ENCODE assay signal across 7 cellular contexts in the genomic region with DNA sequence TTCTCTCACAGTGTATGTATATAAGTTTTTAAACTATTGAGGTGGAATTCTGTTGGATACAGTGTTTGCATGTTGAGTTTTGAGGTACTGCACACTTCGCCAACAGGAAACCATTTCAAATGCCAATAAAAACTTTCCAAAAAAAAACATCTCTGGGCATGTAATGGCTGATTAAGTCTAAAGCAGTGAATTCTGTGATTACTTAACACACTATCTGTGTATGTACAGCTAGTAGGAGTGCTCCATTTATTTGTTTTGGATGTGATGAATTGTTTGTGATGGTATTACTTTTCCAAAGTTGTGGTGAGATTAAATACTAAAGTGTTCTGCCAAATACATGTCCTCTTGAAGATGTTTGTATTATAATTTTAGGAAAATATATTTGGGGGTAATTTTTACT.
"Had no signal": no experiment of that assay in that cellular context is flagged by ENCODE, and none has a peak within 500 bp of the region (broad histone marks: within the 10 kb centered on the region; RNA-seq: fewer than 3 reads in every experiment).

No MANE protein-coding gene starts in this region.

- H3K36me3 Mint-ChIP-seq: IgD-negative memory B cell had no signal

- H3K4me1 ChIP-seq: HAP-1 had no signal

- DNase-seq: GOT3, H7 had no signal

- H3K9me3 Mint-ChIP-seq: IgD-negative memory B cell had no signal

- H3K4me3 ChIP-seq: HAP-1 had no signal

- H3K27ac Mint-ChIP-seq: IgD-negative memory B cell had no signal

- H3K4me1 Mint-ChIP-seq: IgD-negative memory B cell had no signal

- H3K4me3 Mint-ChIP-seq: IgD-negative memory B cell had no signal

- H3K27ac ChIP-seq: HL-60 had no signal

- H3K9me3 ChIP-seq: HAP-1 had no signal

- ATAC-seq: HCT116, HepG2 had no signal
